Comparison of ENCODE assay signal across 2 cellular contexts in the genomic region with DNA sequence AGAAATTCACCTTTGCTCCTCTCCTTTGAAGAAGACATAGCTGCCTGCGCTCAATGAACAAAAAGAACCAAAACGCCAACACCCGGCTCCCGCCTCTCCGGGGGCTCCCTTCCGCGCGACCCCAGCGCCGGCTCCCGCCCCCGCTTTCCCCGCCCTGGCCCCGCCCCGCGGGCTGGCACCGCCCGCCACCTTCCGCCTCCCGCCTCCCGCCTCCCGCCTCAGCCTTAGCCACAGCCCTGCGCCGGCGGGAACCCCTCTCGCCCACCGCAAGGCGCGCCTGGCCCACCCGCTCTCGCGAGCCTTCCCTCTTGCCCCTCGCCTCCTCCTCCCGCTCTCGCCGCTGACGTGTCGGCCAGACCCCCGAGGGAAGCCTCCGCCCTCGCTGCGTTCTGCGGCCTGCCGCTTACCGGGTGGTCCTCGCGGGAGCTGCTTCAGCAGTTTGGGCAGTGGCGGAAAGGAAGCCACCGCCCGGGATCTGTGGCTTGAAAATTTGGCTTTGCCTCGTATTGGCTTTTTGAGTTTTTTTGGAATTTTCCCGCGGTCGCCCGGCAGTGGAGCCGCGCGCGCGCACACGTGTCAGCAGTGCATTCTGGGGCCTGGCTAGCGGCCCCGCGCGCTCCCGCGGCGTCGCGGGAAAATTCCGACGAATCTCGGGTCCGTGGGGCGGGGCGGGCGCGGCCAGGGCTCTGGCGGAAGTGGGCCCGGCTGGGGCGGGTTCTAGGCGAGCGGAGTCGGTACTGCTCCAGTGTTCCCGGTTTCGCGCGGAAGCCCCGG.
A peak's percentile ranks its signal among the peaks of the same experiment; 100 is the strongest.
TF ChIP-seq lines count a peak whose summit lies in the region.

A gene with protein sequence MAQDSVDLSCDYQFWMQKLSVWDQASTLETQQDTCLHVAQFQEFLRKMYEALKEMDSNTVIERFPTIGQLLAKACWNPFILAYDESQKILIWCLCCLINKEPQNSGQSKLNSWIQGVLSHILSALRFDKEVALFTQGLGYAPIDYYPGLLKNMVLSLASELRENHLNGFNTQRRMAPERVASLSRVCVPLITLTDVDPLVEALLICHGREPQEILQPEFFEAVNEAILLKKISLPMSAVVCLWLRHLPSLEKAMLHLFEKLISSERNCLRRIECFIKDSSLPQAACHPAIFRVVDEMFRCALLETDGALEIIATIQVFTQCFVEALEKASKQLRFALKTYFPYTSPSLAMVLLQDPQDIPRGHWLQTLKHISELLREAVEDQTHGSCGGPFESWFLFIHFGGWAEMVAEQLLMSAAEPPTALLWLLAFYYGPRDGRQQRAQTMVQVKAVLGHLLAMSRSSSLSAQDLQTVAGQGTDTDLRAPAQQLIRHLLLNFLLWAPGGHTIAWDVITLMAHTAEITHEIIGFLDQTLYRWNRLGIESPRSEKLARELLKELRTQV (minus strand): TSS at position 591 of the 774 bp plus-strand sequence. CDS start 68,418 bp downstream, outside the sequence.

TF ChIP-seq in HEK293, 187 proteins besides CTCF, POLR2A, EP300 and RAD21 (continued from another document and continues in another):
- TF ChIP-seq, protein P1, sequence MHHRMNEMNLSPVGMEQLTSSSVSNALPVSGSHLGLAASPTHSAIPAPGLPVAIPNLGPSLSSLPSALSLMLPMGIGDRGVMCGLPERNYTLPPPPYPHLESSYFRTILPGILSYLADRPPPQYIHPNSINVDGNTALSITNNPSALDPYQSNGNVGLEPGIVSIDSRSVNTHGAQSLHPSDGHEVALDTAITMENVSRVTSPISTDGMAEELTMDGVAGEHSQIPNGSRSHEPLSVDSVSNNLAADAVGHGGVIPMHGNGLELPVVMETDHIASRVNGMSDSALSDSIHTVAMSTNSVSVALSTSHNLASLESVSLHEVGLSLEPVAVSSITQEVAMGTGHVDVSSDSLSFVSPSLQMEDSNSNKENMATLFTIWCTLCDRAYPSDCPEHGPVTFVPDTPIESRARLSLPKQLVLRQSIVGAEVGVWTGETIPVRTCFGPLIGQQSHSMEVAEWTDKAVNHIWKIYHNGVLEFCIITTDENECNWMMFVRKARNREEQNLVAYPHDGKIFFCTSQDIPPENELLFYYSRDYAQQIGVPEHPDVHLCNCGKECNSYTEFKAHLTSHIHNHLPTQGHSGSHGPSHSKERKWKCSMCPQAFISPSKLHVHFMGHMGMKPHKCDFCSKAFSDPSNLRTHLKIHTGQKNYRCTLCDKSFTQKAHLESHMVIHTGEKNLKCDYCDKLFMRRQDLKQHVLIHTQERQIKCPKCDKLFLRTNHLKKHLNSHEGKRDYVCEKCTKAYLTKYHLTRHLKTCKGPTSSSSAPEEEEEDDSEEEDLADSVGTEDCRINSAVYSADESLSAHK (tag by site-specific recombination; IDR thresholded peaks at IDR 0.05) = no peak
- TF ChIP-seq, protein P2, sequence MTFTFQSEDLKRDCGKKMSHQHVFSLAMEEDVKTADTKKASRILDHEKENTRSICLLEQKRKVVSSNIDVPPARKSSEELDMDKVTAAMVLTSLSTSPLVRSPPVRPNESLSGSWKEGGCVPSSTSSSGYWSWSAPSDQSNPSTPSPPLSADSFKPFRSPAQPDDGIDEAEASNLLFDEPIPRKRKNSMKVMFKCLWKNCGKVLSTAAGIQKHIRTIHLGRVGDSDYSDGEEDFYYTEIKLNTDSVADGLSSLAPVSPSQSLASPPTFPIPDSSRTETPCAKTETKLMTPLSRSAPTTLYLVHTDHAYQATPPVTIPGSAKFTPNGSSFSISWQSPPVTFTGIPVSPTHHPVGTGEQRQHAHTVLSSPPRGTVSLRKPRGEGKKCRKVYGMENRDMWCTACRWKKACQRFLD (tag by site-specific recombination; IDR thresholded peaks at IDR 0.05) = no peak
- no peak for TF ChIP-seq ZNF248 (tag by site-specific recombination; IDR thresholded peaks at IDR 0.05)
- peak; percentile 84 for TF ChIP-seq KLF7 (tag by site-specific recombination; IDR thresholded peaks at IDR 0.05; ENCODE audit: borderline replicate concordance)
- TF ChIP-seq, protein P3, sequence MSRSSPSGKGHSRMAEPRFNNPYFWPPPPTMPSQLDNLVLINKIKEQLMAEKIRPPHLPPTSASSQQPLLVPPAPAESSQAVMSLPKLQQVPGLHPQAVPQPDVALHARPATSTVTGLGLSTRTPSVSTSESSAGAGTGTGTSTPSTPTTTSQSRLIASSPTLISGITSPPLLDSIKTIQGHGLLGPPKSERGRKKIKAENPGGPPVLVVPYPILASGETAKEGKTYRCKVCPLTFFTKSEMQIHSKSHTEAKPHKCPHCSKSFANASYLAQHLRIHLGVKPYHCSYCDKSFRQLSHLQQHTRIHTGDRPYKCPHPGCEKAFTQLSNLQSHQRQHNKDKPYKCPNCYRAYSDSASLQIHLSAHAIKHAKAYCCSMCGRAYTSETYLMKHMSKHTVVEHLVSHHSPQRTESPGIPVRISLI (tag by site-specific recombination; IDR thresholded peaks at IDR 0.05) = peak; percentile 79
- no peak for TF ChIP-seq ZNF366 (tag by site-specific recombination; conservative IDR thresholded peaks at IDR 0.05)
- peak; percentile 83 for TF ChIP-seq ZFHX2 (tag by site-specific recombination; conservative IDR thresholded peaks at IDR 0.05)
- TF ChIP-seq ZNF175 (tag by site-specific recombination; IDR thresholded peaks at IDR 0.05) = no peak
- TF ChIP-seq HOXC10 (CRISPR knock-in tag; IDR thresholded peaks at IDR 0.05) = 0 out of 2 replicates have a peak, but pooled peaks have one; percentile 63
- no peak for TF ChIP-seq ZNF654 (tag by site-specific recombination; IDR thresholded peaks at IDR 0.05; ENCODE audit: low read depth)
- TF ChIP-seq TCF7L2 (IDR thresholded peaks at IDR 0.05; ENCODE audit: borderline replicate concordance, low read depth, low read length) = no peak
- TF ChIP-seq, protein P4, sequence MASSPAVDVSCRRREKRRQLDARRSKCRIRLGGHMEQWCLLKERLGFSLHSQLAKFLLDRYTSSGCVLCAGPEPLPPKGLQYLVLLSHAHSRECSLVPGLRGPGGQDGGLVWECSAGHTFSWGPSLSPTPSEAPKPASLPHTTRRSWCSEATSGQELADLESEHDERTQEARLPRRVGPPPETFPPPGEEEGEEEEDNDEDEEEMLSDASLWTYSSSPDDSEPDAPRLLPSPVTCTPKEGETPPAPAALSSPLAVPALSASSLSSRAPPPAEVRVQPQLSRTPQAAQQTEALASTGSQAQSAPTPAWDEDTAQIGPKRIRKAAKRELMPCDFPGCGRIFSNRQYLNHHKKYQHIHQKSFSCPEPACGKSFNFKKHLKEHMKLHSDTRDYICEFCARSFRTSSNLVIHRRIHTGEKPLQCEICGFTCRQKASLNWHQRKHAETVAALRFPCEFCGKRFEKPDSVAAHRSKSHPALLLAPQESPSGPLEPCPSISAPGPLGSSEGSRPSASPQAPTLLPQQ (tag by site-specific recombination; IDR thresholded peaks at IDR 0.05) = peak; percentile 91
- TF ChIP-seq ZNF529 (tag by site-specific recombination; IDR thresholded peaks at IDR 0.05; ENCODE audit: insufficient replicate concordance) = no peak

TF ChIP-seq in SK-N-SH, 30 proteins besides CTCF, POLR2A, EP300 and RAD21 (continued from another document):
- TF ChIP-seq, protein P5, sequence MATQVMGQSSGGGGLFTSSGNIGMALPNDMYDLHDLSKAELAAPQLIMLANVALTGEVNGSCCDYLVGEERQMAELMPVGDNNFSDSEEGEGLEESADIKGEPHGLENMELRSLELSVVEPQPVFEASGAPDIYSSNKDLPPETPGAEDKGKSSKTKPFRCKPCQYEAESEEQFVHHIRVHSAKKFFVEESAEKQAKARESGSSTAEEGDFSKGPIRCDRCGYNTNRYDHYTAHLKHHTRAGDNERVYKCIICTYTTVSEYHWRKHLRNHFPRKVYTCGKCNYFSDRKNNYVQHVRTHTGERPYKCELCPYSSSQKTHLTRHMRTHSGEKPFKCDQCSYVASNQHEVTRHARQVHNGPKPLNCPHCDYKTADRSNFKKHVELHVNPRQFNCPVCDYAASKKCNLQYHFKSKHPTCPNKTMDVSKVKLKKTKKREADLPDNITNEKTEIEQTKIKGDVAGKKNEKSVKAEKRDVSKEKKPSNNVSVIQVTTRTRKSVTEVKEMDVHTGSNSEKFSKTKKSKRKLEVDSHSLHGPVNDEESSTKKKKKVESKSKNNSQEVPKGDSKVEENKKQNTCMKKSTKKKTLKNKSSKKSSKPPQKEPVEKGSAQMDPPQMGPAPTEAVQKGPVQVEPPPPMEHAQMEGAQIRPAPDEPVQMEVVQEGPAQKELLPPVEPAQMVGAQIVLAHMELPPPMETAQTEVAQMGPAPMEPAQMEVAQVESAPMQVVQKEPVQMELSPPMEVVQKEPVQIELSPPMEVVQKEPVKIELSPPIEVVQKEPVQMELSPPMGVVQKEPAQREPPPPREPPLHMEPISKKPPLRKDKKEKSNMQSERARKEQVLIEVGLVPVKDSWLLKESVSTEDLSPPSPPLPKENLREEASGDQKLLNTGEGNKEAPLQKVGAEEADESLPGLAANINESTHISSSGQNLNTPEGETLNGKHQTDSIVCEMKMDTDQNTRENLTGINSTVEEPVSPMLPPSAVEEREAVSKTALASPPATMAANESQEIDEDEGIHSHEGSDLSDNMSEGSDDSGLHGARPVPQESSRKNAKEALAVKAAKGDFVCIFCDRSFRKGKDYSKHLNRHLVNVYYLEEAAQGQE (IDR thresholded peaks at IDR 0.05; ENCODE audit: low read depth, low read length) = 0 out of 2 replicates have a peak, but pooled peaks have one; percentile 3
- TF ChIP-seq JUND (IDR thresholded peaks at IDR 0.05) = no peak
- 0 out of 2 replicates have a peak, but pooled peaks have one; percentile 7 for TF ChIP-seq SMC3 (IDR thresholded peaks at IDR 0.05; ENCODE audit: low read depth, low read length)
- TF ChIP-seq POLR2AphosphoS5 (IDR thresholded peaks at IDR 0.05; ENCODE audit: low read depth, low read length) = peak; percentile 72
- TF ChIP-seq FOXJ3 (CRISPR knock-in tag; IDR thresholded peaks at IDR 0.05) = no peak
- peak; percentile 79 for TF ChIP-seq MXI1 (IDR thresholded peaks at IDR 0.05; ENCODE audit: low read depth, low read length)
- peak; percentile 29; the same call in 1 of the 2 replicates for TF ChIP-seq RXRA (IDR thresholded peaks at IDR 0.05; ENCODE audit: borderline replicate concordance, low read depth)
- TF ChIP-seq, protein P6, sequence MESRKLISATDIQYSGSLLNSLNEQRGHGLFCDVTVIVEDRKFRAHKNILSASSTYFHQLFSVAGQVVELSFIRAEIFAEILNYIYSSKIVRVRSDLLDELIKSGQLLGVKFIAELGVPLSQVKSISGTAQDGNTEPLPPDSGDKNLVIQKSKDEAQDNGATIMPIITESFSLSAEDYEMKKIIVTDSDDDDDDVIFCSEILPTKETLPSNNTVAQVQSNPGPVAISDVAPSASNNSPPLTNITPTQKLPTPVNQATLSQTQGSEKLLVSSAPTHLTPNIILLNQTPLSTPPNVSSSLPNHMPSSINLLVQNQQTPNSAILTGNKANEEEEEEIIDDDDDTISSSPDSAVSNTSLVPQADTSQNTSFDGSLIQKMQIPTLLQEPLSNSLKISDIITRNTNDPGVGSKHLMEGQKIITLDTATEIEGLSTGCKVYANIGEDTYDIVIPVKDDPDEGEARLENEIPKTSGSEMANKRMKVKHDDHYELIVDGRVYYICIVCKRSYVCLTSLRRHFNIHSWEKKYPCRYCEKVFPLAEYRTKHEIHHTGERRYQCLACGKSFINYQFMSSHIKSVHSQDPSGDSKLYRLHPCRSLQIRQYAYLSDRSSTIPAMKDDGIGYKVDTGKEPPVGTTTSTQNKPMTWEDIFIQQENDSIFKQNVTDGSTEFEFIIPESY (IDR thresholded peaks at IDR 0.05; ENCODE audit: borderline replicate concordance, low read depth) = peak; percentile 94
- TF ChIP-seq GABPA (IDR thresholded peaks at IDR 0.05; ENCODE audit: low read depth) = peak; percentile 62
- peak; percentile 55; the same call in 1 of the 2 replicates for TF ChIP-seq SIN3A (IDR thresholded peaks at IDR 0.05; ENCODE audit: borderline replicate concordance, low read depth, low read length)
- TF ChIP-seq YY1 (IDR thresholded peaks at IDR 0.05; ENCODE audit: low read depth) = no peak; the same call in 1 of the 2 replicates
- peak; percentile 78; the same call in 1 of the 2 replicates for TF ChIP-seq TAF1 (IDR thresholded peaks at IDR 0.05; ENCODE audit: borderline replicate concordance, low read depth, low read length)
- TF ChIP-seq TCF12 (IDR thresholded peaks at IDR 0.05) = 0 out of 2 replicates have a peak, but pooled peaks have one; percentile 4
- TF ChIP-seq, protein P7, sequence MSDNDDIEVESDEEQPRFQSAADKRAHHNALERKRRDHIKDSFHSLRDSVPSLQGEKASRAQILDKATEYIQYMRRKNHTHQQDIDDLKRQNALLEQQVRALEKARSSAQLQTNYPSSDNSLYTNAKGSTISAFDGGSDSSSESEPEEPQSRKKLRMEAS (IDR thresholded peaks at IDR 0.05; ENCODE audit: low read depth) = peak; percentile 87
- 0 out of 2 replicates have a peak, but pooled peaks have one; percentile 39 for TF ChIP-seq TEAD4 (IDR thresholded peaks at IDR 0.05; ENCODE audit: borderline replicate concordance, insufficient read depth)
- peak; percentile 98 for TF ChIP-seq CHD2 (IDR thresholded peaks at IDR 0.05; ENCODE audit: low read length, partially characterized antibody)
- no peak for TF ChIP-seq EZH2phosphoT487 (IDR thresholded peaks at IDR 0.05; ENCODE audit: borderline replicate concordance, low read depth)
- TF ChIP-seq NFIC (IDR thresholded peaks at IDR 0.05; ENCODE audit: borderline replicate concordance) = peak; percentile 79
